8 cellular contexts compared by ENCODE assay signal in the genomic region with DNA sequence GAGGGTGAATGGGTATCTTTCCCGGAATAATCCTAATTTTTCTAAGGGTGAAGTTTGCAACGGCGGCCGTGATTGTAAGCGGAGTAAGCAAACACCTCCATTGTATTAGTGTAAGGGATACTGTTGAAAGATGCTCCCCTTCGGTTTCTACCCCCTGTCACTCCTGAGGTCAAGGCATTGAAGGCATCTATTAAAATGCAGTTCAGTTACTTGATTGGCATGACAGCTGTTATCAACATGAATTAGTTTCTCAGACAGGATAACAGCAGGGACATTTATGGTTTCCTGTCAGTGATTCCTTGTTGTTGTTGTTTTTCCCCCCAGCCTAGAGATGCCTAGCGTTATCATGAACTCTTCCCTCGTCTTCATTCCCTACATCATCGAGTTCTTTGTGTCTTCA. TPM values are rescaled to one million over a fixed set of nuclear protein-coding genes. Genes with fewer than 3 reads are reported as not detected.
DNase-seq lines count a peak whose midpoint lies in the region; ATAC-seq and TF ChIP-seq lines count a peak whose summit lies in the region.

No MANE protein-coding gene starts in this region.

- H3K27me3 Mint-ChIP-seq in Calu3 (ENCODE audit: unreplicated experiment) (no peaks in the 10 kb centered on the region), nephron progenitor cell (ENCODE audit: low read depth, poor library complexity) (peaks cover 2% of the 10 kb centered on the region)

- H3K36me3 ChIP-seq in KMS-11 (ENCODE audit: insufficient read depth), result no peaks in the 10 kb centered on the region

- H3K79me2 ChIP-seq in KMS-11 (ENCODE audit: insufficient read depth, low read depth), result no peaks in the 10 kb centered on the region

- BruUV-seq in Calu3 (replicated peaks; lab: Mats Ljungman, UMichigan), result TSS peak; percentile 43

- DNase-seq in Calu3 (no peak), dorsolateral prefrontal cortex (no peak), nephron progenitor cell (no peak), putamen (ENCODE audit: low spot score) (no peak), NCI-H187 treated with DMSO at 0.1 percent for 48 hours (lab: John Stamatoyannopoulos, UW) (no peak), GF-D8 (lab: John Stamatoyannopoulos, UW) (no peak)

- TF ChIP-seq CTCF in Calu3 (IDR thresholded peaks at IDR 0.05; ENCODE audit: unreplicated experiment) (no peak), KMS-11 (conservative IDR thresholded peaks at IDR 0.05; ENCODE audit: low read depth, low read length) (no peak), dorsolateral prefrontal cortex (IDR thresholded peaks at IDR 0.05 in 54 of 56, conservative IDR thresholded peaks at IDR 0.05 in 2 of 56; ENCODE audit: low read depth in 1 of 56, partially characterized antibody in 56 of 56) (no peak), nephron progenitor cell (IDR thresholded peaks at IDR 0.05) (no peak)

- H3K4me2 ChIP-seq in KMS-11, result peak overlapping the region; percentile 46

- intact Hi-C loops in Calu3 (cut with micrococcal nuclease; ENCODE audit: unreplicated experiment), result no loop called here
- intact Hi-C loops in dorsolateral prefrontal cortex (cut with DNase I), result no loop called here

- peak overlapping the region; percentile 84; the same call in 1 of the 2 replicates for H3K27ac ChIP-seq in KMS-11
- peak overlapping the region in 4 of 59 donors; percentile 9 to 63 (median 43) for H3K27ac ChIP-seq in dorsolateral prefrontal cortex

- H3K4me3 Mint-ChIP-seq in Calu3 (ENCODE audit: low read depth, unreplicated experiment), result peak overlapping the region; percentile 91
- peak overlapping the region; percentile 87 for H3K4me3 Mint-ChIP-seq in nephron progenitor cell

- H4K20me1 ChIP-seq in KMS-11 (ENCODE audit: insufficient read depth), result no peaks in the 10 kb centered on the region

- H3K9ac ChIP-seq in KMS-11, result peak overlapping the region; percentile 95

- H3K9me3 Mint-ChIP-seq in Calu3 (ENCODE audit: low read depth, unreplicated experiment) (no peaks in the 10 kb centered on the region), nephron progenitor cell (peaks cover 8% of the 10 kb centered on the region)

- no peak for ATAC-seq in HG03175 (IDR thresholded peaks at IDR 0.05; ENCODE audit: unreplicated experiment)

- CTCF ChIA-PET in Calu3 (lab: Charles Lee), result no interaction called here

- H2AFZ ChIP-seq in KMS-11 (ENCODE audit: low read depth), result peak overlapping the region; percentile 75; the same call in 1 of the 2 replicates

- H3K27me3 ChIP-seq in KMS-11 (ENCODE audit: insufficient read depth, low read depth) (no peaks in the 10 kb centered on the region), dorsolateral prefrontal cortex (peaks cover 0 to 45% (median 7%) of the 10 kb centered on the region in 45 donors)

- H3K27ac Mint-ChIP-seq in Calu3 (ENCODE audit: unreplicated experiment) (peak overlapping the region; percentile 93), nephron progenitor cell (peak overlapping the region; percentile 68)

- H3K36me3 Mint-ChIP-seq in Calu3 (ENCODE audit: insufficient read depth, unreplicated experiment) (peaks cover 13% of the 10 kb centered on the region), nephron progenitor cell (ENCODE audit: low read depth) (no peaks in the 10 kb centered on the region)

- peaks cover 14% of the 10 kb centered on the region for H3K4me1 Mint-ChIP-seq in Calu3 (ENCODE audit: low read depth, unreplicated experiment)
- H3K4me1 Mint-ChIP-seq in nephron progenitor cell, result peaks cover 53% of the 10 kb centered on the region

- peaks cover 8% of the 10 kb centered on the region for H3K4me1 ChIP-seq in KMS-11 (ENCODE audit: low read depth, poor library complexity, severe bottlenecking)

- H3K4me3 ChIP-seq in KMS-11 (IDR thresholded peaks at IDR 0.05; ENCODE audit: insufficient read depth, low read depth, low read length) (no peak overlapping the region), dorsolateral prefrontal cortex (peak overlapping the region; percentile 41 to 81 (median 68))

RNA-seq across cellular contexts. Expression of a gene that starts 0.6 kb away (rescaled TPM):
- total RNA-seq in Calu3 (2022) (12.1 and 15.4 TPM in 2 replicates), dorsolateral prefrontal cortex (10 to 100 TPM; 15.5 to 47.1 (median 31.5) TPM)

RNA-seq across cellular contexts. Expression of a gene that starts 45.2 kb away (rescaled TPM):
- not detected in 2 replicates for total RNA-seq in Calu3 (2022)
- not detected for total RNA-seq in dorsolateral prefrontal cortex
